In genomic region chr9:14692918-14693861, GRCh38 we compare ENCODE assay signal across 1 cellular context.
TF ChIP-seq lines count a peak whose summit lies in the region.

Gene ZDHHC21, minus strand, starts transcription at chr9:14693432. Its CDS starts 19,092 bp downstream, at chr9:14674340.

TF ChIP-seq in HepG2, 621 proteins besides CTCF, POLR2A, EP300 and RAD21 (continued from another document and continues in another):
- peak; percentile 60; the same call in 1 of the 2 replicates for TF ChIP-seq E2F5 (CRISPR knock-in tag; conservative IDR thresholded peaks at IDR 0.05)
- no peak for TF ChIP-seq FOXC1 (CRISPR knock-in tag; IDR thresholded peaks at IDR 0.05; ENCODE audit: borderline replicate concordance)
- TF ChIP-seq BCL6 (CRISPR knock-in tag; IDR thresholded peaks at IDR 0.05): peak; percentile 29; the same call in 1 of the 2 replicates
- TF ChIP-seq ZNF382 (CRISPR knock-in tag; IDR thresholded peaks at IDR 0.05; ENCODE audit: borderline replicate concordance): no peak
- no peak for TF ChIP-seq THYN1 (CRISPR knock-in tag; IDR thresholded peaks at IDR 0.05; ENCODE audit: borderline replicate concordance, low read depth)
- TF ChIP-seq HDAC2 (CRISPR knock-in tag; IDR thresholded peaks at IDR 0.05): peak; percentile 47
- no peak for TF ChIP-seq ZNF660 (CRISPR knock-in tag; IDR thresholded peaks at IDR 0.05; ENCODE audit: borderline replicate concordance, low read depth)
- no peak for TF ChIP-seq ZMYM3 (CRISPR knock-in tag; IDR thresholded peaks at IDR 0.05)
- TF ChIP-seq HES4 (CRISPR knock-in tag; IDR thresholded peaks at IDR 0.05; ENCODE audit: borderline replicate concordance): peak; percentile 94
- peak; percentile 46; the same call in 1 of the 2 replicates for TF ChIP-seq REL (CRISPR knock-in tag; conservative IDR thresholded peaks at IDR 0.05)
- TF ChIP-seq ZNF331 (CRISPR knock-in tag; IDR thresholded peaks at IDR 0.05): peak; percentile 49
- no peak for TF ChIP-seq PCBP2 (optimal IDR thresholded peaks at IDR 0.05; ENCODE audit: low read depth, low read length, poor library complexity, severe bottlenecking)
- no peak for TF ChIP-seq ZFP1 (CRISPR knock-in tag; IDR thresholded peaks at IDR 0.05)
- no peak for TF ChIP-seq ZNF33A (CRISPR knock-in tag; IDR thresholded peaks at IDR 0.05; ENCODE audit: borderline replicate concordance)
- peak; percentile 65 for TF ChIP-seq RBM39 (IDR thresholded peaks at IDR 0.05; ENCODE audit: low read depth, low read length, poor library complexity, severe bottlenecking)
- TF ChIP-seq PAXIP1 (CRISPR knock-in tag; conservative IDR thresholded peaks at IDR 0.05): peak; percentile 31; the same call in 1 of the 2 replicates
- TF ChIP-seq ZEB1 (IDR thresholded peaks at IDR 0.05; ENCODE audit: insufficient replicate concordance, low read depth): peak; percentile 33
- 0 out of 2 replicates have a peak, but pooled peaks have one; percentile 14 for TF ChIP-seq FOXO1 (CRISPR knock-in tag; IDR thresholded peaks at IDR 0.05)
- TF ChIP-seq ZNF563 (CRISPR knock-in tag; IDR thresholded peaks at IDR 0.05): peak; percentile 86
- TF ChIP-seq TRAFD1 (CRISPR knock-in tag; IDR thresholded peaks at IDR 0.05; ENCODE audit: borderline replicate concordance): no peak
- TF ChIP-seq ZNF350 (CRISPR knock-in tag; IDR thresholded peaks at IDR 0.05; ENCODE audit: borderline replicate concordance, low read depth): no peak
- no peak for TF ChIP-seq E2F2 (CRISPR knock-in tag; IDR thresholded peaks at IDR 0.05; ENCODE audit: borderline replicate concordance)
- peak; percentile 74; the same call in 1 of the 2 replicates for TF ChIP-seq POGZ (CRISPR knock-in tag; IDR thresholded peaks at IDR 0.05)
- TF ChIP-seq ATF3 (CRISPR knock-in tag; IDR thresholded peaks at IDR 0.05): peak; percentile 51; the same call in 1 of the 2 replicates
- peak; percentile 72; the same call in 1 of the 2 replicates for TF ChIP-seq BORCS8-MEF2B (CRISPR knock-in tag; IDR thresholded peaks at IDR 0.05)
- no peak for TF ChIP-seq NCOA5 (CRISPR knock-in tag; IDR thresholded peaks at IDR 0.05)
- no peak for TF ChIP-seq NFYC (CRISPR knock-in tag; IDR thresholded peaks at IDR 0.05)
- no peak for TF ChIP-seq THAP9 (CRISPR knock-in tag; IDR thresholded peaks at IDR 0.05; ENCODE audit: borderline replicate concordance)
- no peak for TF ChIP-seq FOSL1 (CRISPR knock-in tag; IDR thresholded peaks at IDR 0.05; ENCODE audit: borderline replicate concordance)
- TF ChIP-seq AGO1 (IDR thresholded peaks at IDR 0.05; ENCODE audit: low read depth, low read length, poor library complexity, severe bottlenecking): no peak
- no peak for TF ChIP-seq ZNF749 (CRISPR knock-in tag; IDR thresholded peaks at IDR 0.05; ENCODE audit: borderline replicate concordance)
- TF ChIP-seq ZFP62 (CRISPR knock-in tag; IDR thresholded peaks at IDR 0.05): no peak
- no peak for TF ChIP-seq ZFP37 (CRISPR knock-in tag; IDR thresholded peaks at IDR 0.05; ENCODE audit: borderline replicate concordance)
- TF ChIP-seq NFRKB (IDR thresholded peaks at IDR 0.05): no peak
- TF ChIP-seq ZC3H13 (CRISPR knock-in tag; IDR thresholded peaks at IDR 0.05): peak; percentile 50
- peak; percentile 47 for TF ChIP-seq ASH2L (IDR thresholded peaks at IDR 0.05; ENCODE audit: insufficient read length, low read depth, low read length)
- TF ChIP-seq PHF8 (CRISPR knock-in tag; IDR thresholded peaks at IDR 0.05): peak; percentile 96
- TF ChIP-seq ZNF572 (CRISPR knock-in tag; IDR thresholded peaks at IDR 0.05): peak; percentile 32; the same call in 1 of the 2 replicates
- TF ChIP-seq ZNF768 (CRISPR knock-in tag; IDR thresholded peaks at IDR 0.05): peak; percentile 64
- no peak for TF ChIP-seq ZNF510 (CRISPR knock-in tag; IDR thresholded peaks at IDR 0.05; ENCODE audit: low read depth)
- TF ChIP-seq KDM4B (CRISPR knock-in tag; IDR thresholded peaks at IDR 0.05): no peak
- peak; percentile 67; the same call in 1 of the 2 replicates for TF ChIP-seq ZNF790 (CRISPR knock-in tag; IDR thresholded peaks at IDR 0.05; ENCODE audit: borderline replicate concordance)
- no peak for TF ChIP-seq TEAD3 (CRISPR knock-in tag; optimal IDR thresholded peaks at IDR 0.05; ENCODE audit: borderline replicate concordance)
- peak; percentile 85; the same call in 1 of the 2 replicates for TF ChIP-seq THAP8 (CRISPR knock-in tag; IDR thresholded peaks at IDR 0.05; ENCODE audit: borderline replicate concordance)
- TF ChIP-seq ZNF260 (CRISPR knock-in tag; IDR thresholded peaks at IDR 0.05; ENCODE audit: borderline replicate concordance, low read depth): no peak
- peak; percentile 81; the same call in 1 of the 2 replicates for TF ChIP-seq ZNF30 (CRISPR knock-in tag; IDR thresholded peaks at IDR 0.05)
- peak; percentile 90 for TF ChIP-seq ZFP91 (CRISPR knock-in tag; IDR thresholded peaks at IDR 0.05; ENCODE audit: borderline replicate concordance)
- TF ChIP-seq CCAR2 (optimal IDR thresholded peaks at IDR 0.05; ENCODE audit: low read depth, low read length): no peak
- no peak for TF ChIP-seq ZNF512 (CRISPR knock-in tag; IDR thresholded peaks at IDR 0.05)
- no peak for TF ChIP-seq ZMAT5 (CRISPR knock-in tag; IDR thresholded peaks at IDR 0.05; ENCODE audit: borderline replicate concordance, low read depth)
- no peak for TF ChIP-seq MIXL1 (CRISPR knock-in tag; IDR thresholded peaks at IDR 0.05)
- no peak for TF ChIP-seq ZBTB20 (CRISPR knock-in tag; IDR thresholded peaks at IDR 0.05; ENCODE audit: borderline replicate concordance, low read depth)
- no peak for TF ChIP-seq TBP (CRISPR knock-in tag; IDR thresholded peaks at IDR 0.05)
- 0 out of 2 replicates have a peak, but pooled peaks have one; percentile 83 for TF ChIP-seq ZNF879 (CRISPR knock-in tag; IDR thresholded peaks at IDR 0.05)
- no peak for TF ChIP-seq RFX3 (CRISPR knock-in tag; IDR thresholded peaks at IDR 0.05)
- no peak for TF ChIP-seq NFIB (CRISPR knock-in tag; IDR thresholded peaks at IDR 0.05; ENCODE audit: borderline replicate concordance)
- peak; percentile 94 for TF ChIP-seq ZFX (CRISPR knock-in tag; IDR thresholded peaks at IDR 0.05; ENCODE audit: low read depth)
- peak; percentile 78 for TF ChIP-seq ZNF143 (CRISPR knock-in tag; IDR thresholded peaks at IDR 0.05)
- no peak for TF ChIP-seq ZNF235 (CRISPR knock-in tag; IDR thresholded peaks at IDR 0.05; ENCODE audit: borderline replicate concordance)
- no peak for TF ChIP-seq ZNF20 (CRISPR knock-in tag; IDR thresholded peaks at IDR 0.05)
